Comparison of ENCODE assay signal across 11 cellular contexts in genomic region chr4:74536557-74536956, GRCh38.
DNase-seq lines count a peak whose midpoint lies in the region; ATAC-seq, FAIRE-seq and TF ChIP-seq lines count a peak whose summit lies in the region.
"Had no signal": no experiment of that assay in that cellular context is flagged by ENCODE, and none has a peak within 500 bp of the region (broad histone marks: within the 10 kb centered on the region; RNA-seq: fewer than 3 reads in every experiment).

No MANE protein-coding gene starts in this region.

- no peak for ATAC-seq in left lung

- no peaks in the 10 kb centered on the region for H3K36me3 ChIP-seq in left lung
- H3K36me3 ChIP-seq: stomach had no signal

- H3K27me3 Mint-ChIP-seq in neural crest cell (ENCODE audit: low read depth) = no peaks in the 10 kb centered on the region

- H3K27ac ChIP-seq in epithelial cell of prostate (peak overlapping the region; percentile 82), left lung (no peak overlapping the region)
- H3K27ac ChIP-seq: stomach had no signal

- peak; percentile 5 for DNase-seq in DMS53 treated with DMSO at 0.1 percent for 48 hours (lab: John Stamatoyannopoulos, UW; ENCODE audit: unreplicated experiment)
- peak; percentile 52 for DNase-seq in OCI-M1 (lab: John Stamatoyannopoulos, UW)
- no peak for DNase-seq in epithelial cell of prostate (ENCODE audit: low read depth, low spot score)
- no peak for DNase-seq in neural crest cell (ENCODE audit: low read depth, low spot score)
- DNase-seq in left lung = no peak
- DNase-seq in iPS-NIHi11 (ENCODE audit: low spot score) = no peak
- DNase-seq in cerebellar nuclear complex (lab: John Stamatoyannopoulos, UW) = no peak
- DNase-seq in HTR-8/SVneo (ENCODE audit: insufficient read length, low spot score) = no peak
- DNase-seq: activated effector memory CD4-positive, alpha-beta T cell treated with Interleukin-2 at 50 U/mL for 16 hours; NCI-H1930; stomach had no signal

- H3K9me3 Mint-ChIP-seq in neural crest cell = no peaks in the 10 kb centered on the region

- no peaks in the 10 kb centered on the region for H3K9me3 ChIP-seq in left lung
- H3K9me3 ChIP-seq: stomach had no signal

- no peaks in the 10 kb centered on the region for H3K27me3 ChIP-seq in left lung
- H3K27me3 ChIP-seq: stomach had no signal

- intact Hi-C loops in left lung (cut with DNase I) = loop anchor here in 1 of 2 donors (10.0 kb wide), 2 partner anchors 138 to 162 kb away; no protein-coding TSS in a partner anchor

- H3K4me1 ChIP-seq in left lung = peaks cover 0 to 7% of the 10 kb centered on the region in 2 donors

- no peak overlapping the region for H3K27ac Mint-ChIP-seq in neural crest cell (ENCODE audit: unreplicated experiment)

- H3K4me3 Mint-ChIP-seq in neural crest cell = no peak overlapping the region

- no peaks in the 10 kb centered on the region for H3K36me3 Mint-ChIP-seq in neural crest cell (ENCODE audit: low read depth)

- H3K4me1 Mint-ChIP-seq in neural crest cell = peaks cover 4% of the 10 kb centered on the region

- no peak for FAIRE-seq in HTR-8/SVneo (lab: Jason Lieb, UNC)

- no peak overlapping the region for H3K4me3 ChIP-seq in left lung
- H3K4me3 ChIP-seq: stomach had no signal

- TF ChIP-seq CTCF in neural crest cell (conservative IDR thresholded peaks at IDR 0.05) (peak; percentile 42), left lung (IDR thresholded peaks at IDR 0.05) (peak in 1 of 2 donors; percentile 21)

Comparison
In these comparisons a context has a peak if more than half of its experiments do, and no peak if none do; other contexts are left out.
1. DNase-seq: peak in DMS53 treated with DMSO at 0.1 percent for 48 hours (single experiment) and OCI-M1 (single experiment); none in epithelial cell of prostate (single experiment), neural crest cell (single experiment), left lung (0 of 2), iPS-NIHi11 (single experiment), cerebellar nuclear complex (0 of 2) and HTR-8/SVneo (single experiment).